39 cellular contexts compared by ENCODE assay signal in genomic region chr21:36482181-36482580, GRCh38. TPM values are rescaled to one million over a fixed set of nuclear protein-coding genes. Genes with fewer than 3 reads are reported as not detected.
"Had no signal": no experiment of that assay in that cellular context is flagged by ENCODE, and none has a peak within 500 bp of the region (broad histone marks: within the 10 kb centered on the region; RNA-seq: fewer than 3 reads in every experiment).

No MANE protein-coding gene starts in this region.

- H3K9me3 Mint-ChIP-seq: activated B cell treated with CpG ODN at 0.5 μM for 24 hours; activated CD4-positive, alpha-beta memory T cell treated with anti-CD3 and anti-CD28 coated beads for 36 hours; activated CD4-positive, alpha-beta T cell treated with anti-CD3 and anti-CD28 coated beads, Interleukin-2, amount 10 ng/mL, durations not matched to agents 24 days and 14 days; activated CD8-positive, alpha-beta T cell treated with anti-CD3 and anti-CD28 coated beads for 36 hours; activated naive CD4-positive, alpha-beta T cell treated with anti-CD3 and anti-CD28 coated beads, Interleukin-2, amount 10 ng/mL, durations not matched to agents 7 days and 5 days; activated naive CD4-positive, alpha-beta T cell treated with anti-CD3 and anti-CD28 coated beads, Interleukin-2, amount 50 U/mL, for 24 hours; activated naive CD8-positive, alpha-beta T cell treated with anti-CD3 and anti-CD28 coated beads, Interleukin-2, amount 10 ng/mL, durations not matched to agents 7 days and 5 days; activated naive CD8-positive, alpha-beta T cell treated with anti-CD3 and anti-CD28 coated beads, Interleukin-2, amount 50 U/mL, for 24 hours; activated T-cell treated with anti-CD3 and anti-CD28 coated beads, Interleukin-2, amount 50 U/mL, for 4 hours; activated T-cell treated with anti-CD3 and anti-CD28 coated beads, Interleukin-2, amount 50 U/mL, for 72 hours; activated T-helper 1 cell treated with anti-CD3 and anti-CD28 coated beads, Interleukin-12 subunit alpha, Interleukin-12 subunit beta, Interleukin-2, Interleukin-4 antibody, amounts not matched to agents 30 ng/mL and 10 ng/mL and 1 ng/mL, durations not matched to agents 14 hours and 24 hours and 36 hours; activated T-helper 17 cell treated with anti-CD3 and anti-CD28 coated beads, Interleukin-2, amount 50 U/mL, for 72 hours; central memory CD8-positive, alpha-beta T cell; T-helper 1 cell treated with Interleukin-12 subunit alpha and Interleukin-12 subunit beta and Interleukin-4 antibody, amounts not matched to agents 30 μg/mL and 1 μg/mL, for 36 hours; T-helper 2 cell treated with Interferon-gamma antibody and Interleukin-4, amounts not matched to agents 5 μg/mL and 100 μg/mL, for 36 hours had no signal

- H3K27ac Mint-ChIP-seq: activated B cell treated with CpG ODN at 0.5 μM for 24 hours; activated CD4-positive, alpha-beta memory T cell treated with anti-CD3 and anti-CD28 coated beads for 36 hours; activated CD4-positive, alpha-beta T cell treated with anti-CD3 and anti-CD28 coated beads, Interleukin-2, amount 10 ng/mL, durations not matched to agents 24 days and 14 days; activated CD8-positive, alpha-beta T cell treated with anti-CD3 and anti-CD28 coated beads for 36 hours; activated naive CD4-positive, alpha-beta T cell treated with anti-CD3 and anti-CD28 coated beads, Interleukin-2, amount 10 ng/mL, durations not matched to agents 7 days and 5 days; activated naive CD4-positive, alpha-beta T cell treated with anti-CD3 and anti-CD28 coated beads, Interleukin-2, amount 50 U/mL, for 24 hours; activated naive CD8-positive, alpha-beta T cell; activated naive CD8-positive, alpha-beta T cell treated with anti-CD3 and anti-CD28 coated beads, Interleukin-2, amount 10 ng/mL, durations not matched to agents 7 days and 5 days; activated naive CD8-positive, alpha-beta T cell treated with anti-CD3 and anti-CD28 coated beads, Interleukin-2, amount 50 U/mL, for 24 hours; activated T-cell treated with anti-CD3 and anti-CD28 coated beads, Interleukin-2, amount 50 U/mL, for 72 hours; activated T-helper 1 cell treated with anti-CD3 and anti-CD28 coated beads, Interleukin-12 subunit alpha, Interleukin-12 subunit beta, Interleukin-2, Interleukin-4 antibody, amounts not matched to agents 30 ng/mL and 10 ng/mL and 1 ng/mL, durations not matched to agents 14 hours and 24 hours and 36 hours; activated T-helper 17 cell treated with anti-CD3 and anti-CD28 coated beads, Interleukin-2, amount 50 U/mL, for 72 hours; brain; T-helper 1 cell treated with Interleukin-12 subunit alpha and Interleukin-12 subunit beta and Interleukin-4 antibody, amounts not matched to agents 30 μg/mL and 1 μg/mL, for 36 hours; T-helper 2 cell treated with Interferon-gamma antibody and Interleukin-4, amounts not matched to agents 5 μg/mL and 100 μg/mL, for 36 hours had no signal

- DNase-seq: activated B cell treated with CpG ODN at 0.5 μM for 24 hours; activated CD4-positive, alpha-beta memory T cell treated with anti-CD3 and anti-CD28 coated beads for 36 hours; activated CD4-positive, alpha-beta T cell treated with anti-CD3 and anti-CD28 coated beads for 4 hours; activated CD4-positive, alpha-beta T cell treated with anti-CD3 and anti-CD28 coated beads, Interleukin-2, amount 10 ng/mL, durations not matched to agents 24 days and 14 days; activated CD4-positive, alpha-beta T cell treated with anti-CD3 and anti-CD28 coated beads, Interleukin-2, amount 50 U/mL, for 1 hour; activated CD4-positive, alpha-beta T cell treated with anti-CD3 and anti-CD28 coated beads, Interleukin-2, amount 50 U/mL, for 4 hours; activated CD4-positive, CD25-positive, alpha-beta regulatory T cell treated with anti-CD3 and anti-CD28 coated beads, Interleukin-2, amount 50 U/mL, for 72 hours; activated CD8-positive, alpha-beta memory T cell treated with anti-CD3 and anti-CD28 coated beads, Interleukin-2, amount 50 U/mL, for 4 hours; activated CD8-positive, alpha-beta T cell treated with anti-CD3 and anti-CD28 coated beads for 36 hours; activated effector memory CD4-positive, alpha-beta T cell treated with anti-CD3 and anti-CD28 coated beads, Interleukin-2, amount 50 U/mL, for 16 hours; activated gamma-delta T cell treated with Interleukin-2 at 50 U/mL for 16 hours; activated naive CD4-positive, alpha-beta T cell; activated naive CD4-positive, alpha-beta T cell treated with anti-CD3 and anti-CD28 coated beads, Interleukin-2, amount 10 ng/mL, durations not matched to agents 7 days and 5 days; activated naive CD8-positive, alpha-beta T cell treated with anti-CD3 and anti-CD28 coated beads, Interleukin-2, amount 10 ng/mL, durations not matched to agents 7 days and 5 days; activated naive CD8-positive, alpha-beta T cell treated with anti-CD3 and anti-CD28 coated beads, Interleukin-2, amount 50 U/mL, for 24 hours; activated T-cell treated with anti-CD3 and anti-CD28 coated beads for 4 hours; activated T-cell treated with anti-CD3 and anti-CD28 coated beads, Interleukin-2, amount 50 U/mL, for 1 hour; activated T-cell treated with anti-CD3 and anti-CD28 coated beads, Interleukin-2, amount 50 U/mL, for 4 hours; activated T-cell treated with anti-CD3 and anti-CD28 coated beads, Interleukin-2, amount 50 U/mL, for 72 hours; amygdala; anterior cingulate cortex; caudate nucleus; cerebellar nuclear complex; T-helper 1 cell; T-helper 2 cell; T-helper 9 cell had no signal

- H3K36me3 Mint-ChIP-seq: activated CD4-positive, alpha-beta memory T cell treated with anti-CD3 and anti-CD28 coated beads for 36 hours; activated naive CD4-positive, alpha-beta T cell treated with anti-CD3 and anti-CD28 coated beads, Interleukin-2, amount 10 ng/mL, durations not matched to agents 7 days and 5 days; activated naive CD4-positive, alpha-beta T cell treated with anti-CD3 and anti-CD28 coated beads, Interleukin-2, amount 50 U/mL, for 24 hours; activated naive CD8-positive, alpha-beta T cell; activated naive CD8-positive, alpha-beta T cell treated with anti-CD3 and anti-CD28 coated beads, Interleukin-2, amount 10 ng/mL, durations not matched to agents 7 days and 5 days; brain had no signal

- H3K27ac ChIP-seq: ascending aorta, cardiac muscle cell had no signal

- ATAC-seq: activated CD8-positive, alpha-beta T cell treated with anti-CD3 and anti-CD28 coated beads for 36 hours; activated naive CD8-positive, alpha-beta T cell treated with anti-CD3 and anti-CD28 coated beads, Interleukin-2, amount 50 U/mL, for 24 hours; activated T-cell treated with anti-CD3 and anti-CD28 coated beads, Interleukin-2, amount 50 U/mL, for 4 hours; activated T-cell treated with anti-CD3 and anti-CD28 coated beads, Interleukin-2, amount 50 U/mL, for 72 hours; activated T-helper 17 cell treated with anti-CD3 and anti-CD28 coated beads, Interleukin-2, amount 50 U/mL, for 72 hours had no signal

- H3K4me1 ChIP-seq: ascending aorta had no signal

- H3K27me3 Mint-ChIP-seq: activated B cell treated with CpG ODN at 0.5 μM for 24 hours; activated CD4-positive, alpha-beta T cell treated with anti-CD3 and anti-CD28 coated beads, Interleukin-2, amount 10 ng/mL, durations not matched to agents 24 days and 14 days; activated CD8-positive, alpha-beta T cell treated with anti-CD3 and anti-CD28 coated beads for 36 hours; activated naive CD4-positive, alpha-beta T cell treated with anti-CD3 and anti-CD28 coated beads, Interleukin-2, amount 50 U/mL, for 24 hours; activated naive CD8-positive, alpha-beta T cell; activated naive CD8-positive, alpha-beta T cell treated with anti-CD3 and anti-CD28 coated beads, Interleukin-2, amount 50 U/mL, for 24 hours had no signal

- H3K27me3 ChIP-seq: ascending aorta, cardiac muscle cell had no signal

- H3K4me3 ChIP-seq: ascending aorta, cardiac muscle cell had no signal

- H3K9me3 ChIP-seq: ascending aorta had no signal

- H3K36me3 ChIP-seq: ascending aorta, cardiac muscle cell had no signal

- H3K4me3 Mint-ChIP-seq: activated B cell treated with CpG ODN at 0.5 μM for 24 hours; activated CD4-positive, alpha-beta memory T cell treated with anti-CD3 and anti-CD28 coated beads for 36 hours; activated CD4-positive, alpha-beta T cell treated with anti-CD3 and anti-CD28 coated beads, Interleukin-2, amount 10 ng/mL, durations not matched to agents 24 days and 14 days; activated CD8-positive, alpha-beta T cell treated with anti-CD3 and anti-CD28 coated beads for 36 hours; activated naive CD4-positive, alpha-beta T cell treated with anti-CD3 and anti-CD28 coated beads, Interleukin-2, amount 10 ng/mL, durations not matched to agents 7 days and 5 days; activated naive CD4-positive, alpha-beta T cell treated with anti-CD3 and anti-CD28 coated beads, Interleukin-2, amount 50 U/mL, for 24 hours; activated naive CD8-positive, alpha-beta T cell; activated naive CD8-positive, alpha-beta T cell treated with anti-CD3 and anti-CD28 coated beads, Interleukin-2, amount 10 ng/mL, durations not matched to agents 7 days and 5 days; activated naive CD8-positive, alpha-beta T cell treated with anti-CD3 and anti-CD28 coated beads, Interleukin-2, amount 50 U/mL, for 24 hours; activated T-cell treated with anti-CD3 and anti-CD28 coated beads, Interleukin-2, amount 50 U/mL, for 4 hours; activated T-cell treated with anti-CD3 and anti-CD28 coated beads, Interleukin-2, amount 50 U/mL, for 72 hours; activated T-helper 1 cell treated with anti-CD3 and anti-CD28 coated beads, Interleukin-12 subunit alpha, Interleukin-12 subunit beta, Interleukin-2, Interleukin-4 antibody, amounts not matched to agents 30 ng/mL and 10 ng/mL and 1 ng/mL, durations not matched to agents 14 hours and 24 hours and 36 hours; activated T-helper 17 cell treated with anti-CD3 and anti-CD28 coated beads, Interleukin-2, amount 50 U/mL, for 72 hours; brain; central memory CD8-positive, alpha-beta T cell; T-helper 1 cell treated with Interleukin-12 subunit alpha and Interleukin-12 subunit beta and Interleukin-4 antibody, amounts not matched to agents 30 μg/mL and 1 μg/mL, for 36 hours; T-helper 2 cell treated with Interferon-gamma antibody and Interleukin-4, amounts not matched to agents 5 μg/mL and 100 μg/mL, for 36 hours had no signal

- H3K4me1 Mint-ChIP-seq: activated B cell treated with CpG ODN at 0.5 μM for 24 hours; activated naive CD4-positive, alpha-beta T cell treated with anti-CD3 and anti-CD28 coated beads, Interleukin-2, amount 10 ng/mL, durations not matched to agents 7 days and 5 days; activated naive CD4-positive, alpha-beta T cell treated with anti-CD3 and anti-CD28 coated beads, Interleukin-2, amount 50 U/mL, for 24 hours; activated naive CD8-positive, alpha-beta T cell treated with anti-CD3 and anti-CD28 coated beads, Interleukin-2, amount 10 ng/mL, durations not matched to agents 7 days and 5 days; activated naive CD8-positive, alpha-beta T cell treated with anti-CD3 and anti-CD28 coated beads, Interleukin-2, amount 50 U/mL, for 24 hours; central memory CD8-positive, alpha-beta T cell had no signal

RNA-seq across cellular contexts. Expression of gene CLDN14, which starts 2.3 kb away (rescaled TPM):
- total RNA-seq: activated CD4-positive, alpha-beta memory T cell treated with anti-CD3 and anti-CD28 coated beads for 36 hours; activated CD4-positive, alpha-beta T cell treated with anti-CD3 and anti-CD28 coated beads, Interleukin-2, amount 10 ng/mL, durations not matched to agents 24 days and 14 days; activated CD8-positive, alpha-beta memory T cell treated with anti-CD3 and anti-CD28 coated beads for 36 hours; activated CD8-positive, alpha-beta T cell treated with anti-CD3 and anti-CD28 coated beads for 36 hours; activated naive CD8-positive, alpha-beta T cell treated with anti-CD3 and anti-CD28 coated beads, Interleukin-2, amount 10 ng/mL, durations not matched to agents 7 days and 5 days; activated T-cell treated with anti-CD3 and anti-CD28 coated beads, Interleukin-2, amount 50 U/mL, for 4 hours; activated T-cell treated with anti-CD3 and anti-CD28 coated beads, Interleukin-2, amount 50 U/mL, for 72 hours; activated T-helper 1 cell treated with anti-CD3 and anti-CD28 coated beads, Interleukin-12 subunit alpha, Interleukin-12 subunit beta, Interleukin-2, Interleukin-4 antibody, amounts not matched to agents 30 ng/mL and 10 ng/mL and 1 ng/mL, durations not matched to agents 14 hours and 24 hours and 36 hours; ascending aorta; bronchial epithelial cell; cardiac muscle cell; chondrocyte had no signal
- polyA plus RNA-seq: cardiac muscle cell had no signal
